ENCODE assay signal across 1 cellular context in the genomic region with DNA sequence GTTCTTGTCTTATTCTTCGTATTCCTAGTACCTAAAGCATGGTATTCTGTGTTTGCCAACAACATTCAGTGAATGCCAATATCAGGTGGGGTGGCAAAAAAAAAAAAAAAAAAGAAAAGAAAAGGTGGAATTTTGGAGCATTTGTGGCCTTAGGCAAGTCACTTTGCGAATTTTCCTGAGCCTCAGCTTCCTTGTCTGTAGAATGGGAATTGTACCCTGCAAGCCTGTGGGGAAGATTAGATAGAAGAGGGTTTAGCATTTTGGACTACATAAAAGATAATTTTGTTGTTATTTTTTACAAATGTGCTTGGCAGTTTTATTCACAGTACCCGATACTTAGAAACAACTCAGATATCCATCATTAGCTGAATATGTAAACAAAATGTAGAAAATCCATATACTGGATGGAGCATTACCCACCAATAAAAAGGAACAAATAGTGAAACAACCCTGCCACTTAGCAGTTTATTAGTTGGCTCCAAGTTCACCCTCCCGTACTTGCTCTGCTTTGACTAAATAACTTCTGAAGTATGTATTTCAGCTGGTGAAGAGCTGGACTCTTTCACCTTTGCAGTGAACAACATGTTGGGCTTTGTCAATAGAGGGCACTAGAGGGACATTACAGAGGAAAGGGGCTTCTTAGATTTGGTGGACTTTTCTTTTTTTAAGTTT.
TF ChIP-seq lines count a peak whose summit lies in the region.

No MANE protein-coding gene starts in this region.

TF ChIP-seq in HepG2, 621 proteins besides CTCF, POLR2A, EP300 and RAD21 (continued from another document):
- TF ChIP-seq, protein P1, sequence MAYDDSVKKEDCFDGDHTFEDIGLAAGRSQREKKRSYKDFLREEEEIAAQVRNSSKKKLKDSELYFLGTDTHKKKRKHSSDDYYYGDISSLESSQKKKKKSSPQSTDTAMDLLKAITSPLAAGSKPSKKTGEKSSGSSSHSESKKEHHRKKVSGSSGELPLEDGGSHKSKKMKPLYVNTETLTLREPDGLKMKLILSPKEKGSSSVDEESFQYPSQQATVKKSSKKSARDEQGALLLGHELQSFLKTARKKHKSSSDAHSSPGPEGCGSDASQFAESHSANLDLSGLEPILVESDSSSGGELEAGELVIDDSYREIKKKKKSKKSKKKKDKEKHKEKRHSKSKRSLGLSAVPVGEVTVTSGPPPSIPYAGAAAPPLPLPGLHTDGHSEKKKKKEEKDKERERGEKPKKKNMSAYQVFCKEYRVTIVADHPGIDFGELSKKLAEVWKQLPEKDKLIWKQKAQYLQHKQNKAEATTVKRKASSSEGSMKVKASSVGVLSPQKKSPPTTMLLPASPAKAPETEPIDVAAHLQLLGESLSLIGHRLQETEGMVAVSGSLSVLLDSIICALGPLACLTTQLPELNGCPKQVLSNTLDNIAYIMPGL (CRISPR knock-in tag; IDR thresholded peaks at IDR 0.05; ENCODE audit: borderline replicate concordance in 1 of 2, low read depth in 1 of 2), result 0 out of 4 replicates have a peak, but pooled peaks of 1 of the 2 experiments have one; percentile 7
- TF ChIP-seq SMC3 (IDR thresholded peaks at IDR 0.05; ENCODE audit: low read length), result peak; percentile 32; the same call in 1 of the 2 replicates
- TF ChIP-seq THAP11 (CRISPR knock-in tag; IDR thresholded peaks at IDR 0.05), result 0 out of 2 replicates have a peak, but pooled peaks have one; percentile 32
- 0 out of 2 replicates have a peak, but pooled peaks have one; percentile 20 for TF ChIP-seq POLR2AphosphoS5 (IDR thresholded peaks at IDR 0.05; ENCODE audit: low read depth, low read length)
- TF ChIP-seq NCOA1 (CRISPR knock-in tag; IDR thresholded peaks at IDR 0.05), result no peak
- peak; percentile 39 for TF ChIP-seq STAG1 (CRISPR knock-in tag; IDR thresholded peaks at IDR 0.05)
- 0 out of 2 replicates have a peak, but pooled peaks have one; percentile 23 for TF ChIP-seq RCOR2 (CRISPR knock-in tag; IDR thresholded peaks at IDR 0.05)
- TF ChIP-seq ZNF629 (CRISPR knock-in tag; conservative IDR thresholded peaks at IDR 0.05), result peak; percentile 79
TF ChIP-seq in HepG2: peak in this region for 7.
